Comparison of ENCODE assay signal across 8 cellular contexts in the genomic region with DNA sequence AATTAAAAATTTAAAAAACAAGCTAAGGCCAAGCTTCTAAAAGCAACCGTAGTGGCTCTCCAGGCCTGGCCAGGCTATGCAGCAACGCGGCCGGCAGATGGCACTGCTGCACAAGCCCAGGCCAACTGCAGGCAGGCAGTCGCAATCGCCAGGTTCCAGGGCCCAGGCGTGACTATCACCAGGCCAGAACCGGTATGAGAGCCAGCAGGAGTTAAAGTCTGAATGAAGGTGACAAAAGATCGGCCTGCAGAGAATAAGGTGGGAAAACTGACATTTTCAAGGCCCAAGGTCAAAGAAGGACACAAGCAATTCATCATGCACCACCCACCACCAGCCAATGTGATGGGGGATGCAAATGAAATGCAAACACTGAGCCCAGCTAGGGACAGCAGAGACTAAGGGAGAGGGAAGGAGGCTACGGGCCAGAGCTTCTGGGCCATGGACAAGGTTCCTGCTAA. TPM values are rescaled to one million over a fixed set of nuclear protein-coding genes. Genes with fewer than 3 reads are reported as not detected.
DNase-seq lines count a peak whose midpoint lies in the region; ATAC-seq, FAIRE-seq and TF ChIP-seq lines count a peak whose summit lies in the region.

No MANE protein-coding gene starts in this region.

- POLR2A ChIA-PET in endothelial cell of umbilical vein (lab: Charles Lee) = no interaction called here

- peak; percentile 71 for ATAC-seq in HG03354 (IDR thresholded peaks at IDR 0.05; ENCODE audit: poor library complexity, severe bottlenecking, unreplicated experiment)
- no peak for ATAC-seq in GM21528 (IDR thresholded peaks at IDR 0.05; ENCODE audit: low FRiP score, unreplicated experiment)

- BruUV-seq in endothelial cell of umbilical vein (replicated peaks; lab: Mats Ljungman, UMichigan) = no TSS peak

- no peak overlapping the region for H3K27ac ChIP-seq in endothelial cell of umbilical vein (ENCODE audit: insufficient read depth, low read depth, low read length)

- CTCF ChIA-PET in endothelial cell of umbilical vein (lab: Charles Lee) = interaction anchor here (0.6 to 3.1 kb wide), 24 partner anchors 8 to 611 kb away, joined by 3 to 60 read pairs (median 4); no protein-coding TSS in a partner anchor

- no peaks in the 10 kb centered on the region for H3K9me3 ChIP-seq in endothelial cell of umbilical vein (replicated peaks; ENCODE audit: control insufficient read depth, insufficient read depth, low read length)

- peaks cover 12% of the 10 kb centered on the region for H4K20me1 ChIP-seq in endothelial cell of umbilical vein (replicated peaks; ENCODE audit: control insufficient read depth, extremely low read depth, insufficient read depth, low read length)

- intact Hi-C loops in endothelial cell of umbilical vein (cut with micrococcal nuclease) = loop anchor here (1.0 kb wide), 2 partner anchors 52 to 297 kb away; no protein-coding TSS in a partner anchor

- peaks cover 22% of the 10 kb centered on the region for H3K79me2 ChIP-seq in endothelial cell of umbilical vein (ENCODE audit: control insufficient read depth, insufficient read depth, low read length)

- peak; percentile 56 for FAIRE-seq in endothelial cell of umbilical vein (lab: Jason Lieb, UNC)

- H3K9ac ChIP-seq in endothelial cell of umbilical vein (replicated peaks; ENCODE audit: extremely low read depth, insufficient read depth, low read length) = no peak overlapping the region

- peaks cover 63 to 79% of the 10 kb centered on the region in 2 experiments for H3K36me3 ChIP-seq in endothelial cell of umbilical vein (ENCODE audit: control insufficient read depth in 2 of 2, extremely low read depth in 1 of 2, insufficient read depth in 2 of 2, low read length in 2 of 2)

- H3K4me1 ChIP-seq in endothelial cell of umbilical vein (ENCODE audit: control insufficient read depth, extremely low read depth, insufficient read depth, low read length) = no peaks in the 10 kb centered on the region

- H3K4me3 ChIP-seq in endothelial cell of umbilical vein (replicated peaks in 1 of 3; ENCODE audit: insufficient read depth in 1 of 3, low read depth in 1 of 3, low read length in 3 of 3) = no peak overlapping the region

- peak; percentile 91 to 93 for TF ChIP-seq CTCF in endothelial cell of umbilical vein (IDR thresholded peaks at IDR 0.05; ENCODE audit: extremely low read depth in 1 of 2, insufficient read depth in 1 of 2, low read depth in 1 of 2, low read length in 2 of 2)

- dilution Hi-C loops in endothelial cell of umbilical vein (cut with MboI; ENCODE audit: extremely low pct_ligation_motif_present, low sequenced_read_pairs) = no loop called here

- TF ChIP-seq POLR2A in endothelial cell of umbilical vein (IDR thresholded peaks at IDR 0.05; ENCODE audit: low read depth, low read length) = no peak

- no peak overlapping the region for H3K4me2 ChIP-seq in endothelial cell of umbilical vein (ENCODE audit: insufficient read depth, low read length)

- no peak overlapping the region for H2AFZ ChIP-seq in endothelial cell of umbilical vein (ENCODE audit: low read depth, low read length)

- no peaks in the 10 kb centered on the region for H3K27me3 ChIP-seq in endothelial cell of umbilical vein (ENCODE audit: control insufficient read depth in 2 of 2, insufficient read depth in 2 of 2, low read length in 2 of 2)

- no peaks in the 10 kb centered on the region for H3K9me1 ChIP-seq in endothelial cell of umbilical vein (replicated peaks; ENCODE audit: control insufficient read depth, extremely low read depth, insufficient read depth, low read length)

- peak; percentile 55 for DNase-seq in GDM1 (lab: John Stamatoyannopoulos, UW)
- DNase-seq in NCI-H82 treated with DMSO at 0.1 percent for 48 hours (lab: John Stamatoyannopoulos, UW; ENCODE audit: unreplicated experiment) = peak; percentile 48
- peak; percentile 28 for DNase-seq in activated CD8-positive, alpha-beta memory T cell treated with anti-CD3 and anti-CD28 coated beads, Interleukin-2, amount 50 U/mL, for 24 hours (ENCODE audit: extremely low read depth)
- DNase-seq in endothelial cell of umbilical vein (ENCODE audit: low read depth, low spot score) = peak; percentile 73
- DNase-seq in middle frontal gyrus (ENCODE audit: extremely low spot score, low spot score) = peak; percentile 77
- DNase-seq in stimulated activated CD8-positive, alpha-beta memory T cell treated with anti-CD3 and anti-CD28 coated beads, Interleukin-15, amount 100 ng/mL, for 48 hours (ENCODE audit: low read depth in 2 of 2) = peak; percentile 48 to 49

TF ChIP-seq in endothelial cell of umbilical vein, 7 proteins besides CTCF, POLR2A, EP300 and RAD21:
- TF ChIP-seq EZH2 (IDR thresholded peaks at IDR 0.05; ENCODE audit: borderline replicate concordance, low read depth, low read length, severe bottlenecking) (no peak), FOS (IDR thresholded peaks at IDR 0.05; ENCODE audit: borderline replicate concordance, insufficient read depth, low read length) (no peak), MYC (IDR thresholded peaks at IDR 0.05; ENCODE audit: low read depth, low read length) (no peak)

RNA-seq across cellular contexts. Expression of gene ANO2, which starts 43.6 kb away (rescaled TPM):
- total RNA-seq in endothelial cell of umbilical vein = 51.6 and 65.0 TPM in 2 replicates
- 15.4 TPM in 2 replicates for polyA plus RNA-seq in endothelial cell of umbilical vein
- 11.2 and 17.6 TPM in 2 replicates for polyA plus RNA-seq in endothelial cell of umbilical vein (2011; cell fraction: cytosol; rRNA removed)
- polyA plus RNA-seq in endothelial cell of umbilical vein (2011; cell fraction: nucleus; rRNA removed) = 119 and 143 TPM in 2 replicates
- 8.2 and 12.8 TPM in 2 replicates for polyA plus RNA-seq in endothelial cell of umbilical vein (2012)
- polyA minus RNA-seq in endothelial cell of umbilical vein = 99.4 and 128 TPM in 2 replicates
- polyA minus RNA-seq in endothelial cell of umbilical vein (2011; cell fraction: cytosol; rRNA and poly(A)+ RNA removed) = 0.41 TPM
- polyA minus RNA-seq in endothelial cell of umbilical vein (2011; cell fraction: nucleus; rRNA and poly(A)+ RNA removed) = 240 and 297 TPM in 2 replicates
